ENCODE assay signal across 1 cellular context in genomic region chr14:20487402-20487742, GRCh38.
TF ChIP-seq lines count a peak whose summit lies in the region.

No MANE protein-coding gene starts in this region.

TF ChIP-seq in HCT116, 20 proteins besides CTCF, POLR2A, EP300 and RAD21:
- TF ChIP-seq EZH2 (IDR thresholded peaks at IDR 0.05) (no peak), CBX3 (IDR thresholded peaks at IDR 0.05; ENCODE audit: low read depth) (no peak), EGR1 (IDR thresholded peaks at IDR 0.05; ENCODE audit: low read depth) (no peak), YY1 (IDR thresholded peaks at IDR 0.05; ENCODE audit: extremely low read depth, insufficient replicate concordance, low read depth, low read length) (no peak), ATF3 (IDR thresholded peaks at IDR 0.05) (no peak), SP1 (IDR thresholded peaks at IDR 0.05; ENCODE audit: low read depth) (no peak), ELF1 (IDR thresholded peaks at IDR 0.05; ENCODE audit: borderline replicate concordance, low read depth) (no peak), ZNF274 (IDR thresholded peaks at IDR 0.05; ENCODE audit: low read depth, low read length) (no peak), POLR2AphosphoS5 (IDR thresholded peaks at IDR 0.05; ENCODE audit: low read depth, low read length) (no peak), FOSL1 (IDR thresholded peaks at IDR 0.05; ENCODE audit: low read depth) (no peak), TCF7L2 (IDR thresholded peaks at IDR 0.05; ENCODE audit: borderline replicate concordance, extremely low read depth, insufficient read depth, insufficient read length) (no peak), REST (IDR thresholded peaks at IDR 0.05; ENCODE audit: low read depth) (no peak), MAX (IDR thresholded peaks at IDR 0.05) (no peak), EZH2phosphoT487 (IDR thresholded peaks at IDR 0.05; ENCODE audit: borderline replicate concordance) (no peak), JUND (IDR thresholded peaks at IDR 0.05) (no peak), ZFX (IDR thresholded peaks at IDR 0.05) (no peak), SIN3A (IDR thresholded peaks at IDR 0.05; ENCODE audit: low read depth) (no peak), SRF (IDR thresholded peaks at IDR 0.05; ENCODE audit: low read depth) (no peak), CEBPB (IDR thresholded peaks at IDR 0.05; ENCODE audit: low read depth) (no peak)
